In genomic region chr4:185405296-185405999, GRCh38 we compare ENCODE assay signal across 11 cellular contexts. TPM values are rescaled to one million over a fixed set of nuclear protein-coding genes. Genes with fewer than 3 reads are reported as not detected.
DNase-seq lines count a peak whose midpoint lies in the region; ATAC-seq, FAIRE-seq and TF ChIP-seq lines count a peak whose summit lies in the region.
"Had no signal": no experiment of that assay in that cellular context is flagged by ENCODE, and none has a peak within 500 bp of the region (broad histone marks: within the 10 kb centered on the region; RNA-seq: fewer than 3 reads in every experiment).

No MANE protein-coding gene starts in this region.

- H3K4me3 Mint-ChIP-seq in naive thymus-derived CD4-positive, alpha-beta T cell: no peak overlapping the region
- H3K4me3 Mint-ChIP-seq in T-cell: no peak overlapping the region
- H3K4me3 Mint-ChIP-seq in CD8-positive, alpha-beta T cell: no peak overlapping the region
- H3K4me3 Mint-ChIP-seq: natural killer cell treated with Interleukin-12 subunit alpha and Interleukin-12 subunit beta and Interleukin-15 and Interleukin-18, amount 100 ng/mL, for 72 hours; stimulated activated naive B cell treated with anti-CD40 and anti-IgM and Interleukin-4, amounts not matched to agents 10 μg/mL and 1 μg/mL and 100 μg/mL, for 72 hours had no signal

- DNase-seq in GM19239 (ENCODE audit: insufficient read length, low spot score) (no peak), T-cell (no peak), OCI-M2 (lab: John Stamatoyannopoulos, UW; ENCODE audit: unreplicated experiment) (no peak)
- no peak for DNase-seq in naive thymus-derived CD4-positive, alpha-beta T cell
- DNase-seq in CD8-positive, alpha-beta T cell: no peak
- DNase-seq: Calu3; stimulated activated naive B cell treated with anti-CD40 and anti-IgM and Interleukin-4, amounts not matched to agents 10 μg/mL and 1 μg/mL and 100 μg/mL, for 72 hours had no signal

- H3K27me3 Mint-ChIP-seq in naive thymus-derived CD4-positive, alpha-beta T cell: no peaks in the 10 kb centered on the region
- H3K27me3 Mint-ChIP-seq in T-cell: no peaks in the 10 kb centered on the region
- H3K27me3 Mint-ChIP-seq in CD8-positive, alpha-beta T cell (ENCODE audit: low read depth): no peaks in the 10 kb centered on the region
- H3K27me3 Mint-ChIP-seq: natural killer cell treated with Interleukin-12 subunit alpha and Interleukin-12 subunit beta and Interleukin-15 and Interleukin-18, amount 100 ng/mL, for 72 hours; stimulated activated naive B cell treated with anti-CD40 and anti-IgM and Interleukin-4, amounts not matched to agents 10 μg/mL and 1 μg/mL and 100 μg/mL, for 72 hours had no signal

- peaks cover 0 to 13% (median 0%) of the 10 kb centered on the region in 7 donors for H3K4me1 Mint-ChIP-seq in naive thymus-derived CD4-positive, alpha-beta T cell
- no peaks in the 10 kb centered on the region for H3K4me1 Mint-ChIP-seq in T-cell
- H3K4me1 Mint-ChIP-seq in CD8-positive, alpha-beta T cell (ENCODE audit: low read depth): no peaks in the 10 kb centered on the region

- H3K27ac Mint-ChIP-seq in naive thymus-derived CD4-positive, alpha-beta T cell: no peak overlapping the region
- H3K27ac Mint-ChIP-seq in T-cell: no peak overlapping the region
- H3K27ac Mint-ChIP-seq in CD8-positive, alpha-beta T cell: no peak overlapping the region
- H3K27ac Mint-ChIP-seq: stimulated activated naive B cell treated with anti-CD40 and anti-IgM and Interleukin-4, amounts not matched to agents 10 μg/mL and 1 μg/mL and 100 μg/mL, for 72 hours had no signal

- intact Hi-C loops in naive thymus-derived CD4-positive, alpha-beta T cell (cut with micrococcal nuclease): no loop called here
- intact Hi-C loops in CD8-positive, alpha-beta T cell (cut with DNase I, micrococcal nuclease): no loop called here

- no peak overlapping the region for H3K27ac ChIP-seq in naive thymus-derived CD4-positive, alpha-beta T cell (ENCODE audit: low read depth, low read length)
- no peak overlapping the region for H3K27ac ChIP-seq in CD8-positive, alpha-beta T cell (ENCODE audit: low read depth, low read length)

- H3K4me3 ChIP-seq in naive thymus-derived CD4-positive, alpha-beta T cell (ENCODE audit: low read length): no peak overlapping the region
- no peak overlapping the region for H3K4me3 ChIP-seq in CD8-positive, alpha-beta T cell (ENCODE audit: low read depth, low read length)

- H3K9me3 ChIP-seq in naive thymus-derived CD4-positive, alpha-beta T cell (ENCODE audit: control insufficient read depth in 2 of 3, low read length in 3 of 3): no peaks in the 10 kb centered on the region
- no peaks in the 10 kb centered on the region for H3K9me3 ChIP-seq in CD8-positive, alpha-beta T cell (ENCODE audit: low read length)

- ATAC-seq in GM21825 (IDR thresholded peaks at IDR 0.05; ENCODE audit: unreplicated experiment) (peak; percentile 56), HG03558 (IDR thresholded peaks at IDR 0.05; ENCODE audit: extremely low read depth, unreplicated experiment) (peak; percentile 69), T-cell (replicated peaks in 1 of 4) (no peak)
- peak; percentile 31 for ATAC-seq in naive thymus-derived CD4-positive, alpha-beta T cell
- no peak for ATAC-seq in CD8-positive, alpha-beta T cell

- POLR2A ChIA-PET in naive thymus-derived CD4-positive, alpha-beta T cell (lab: Charles Lee): interaction anchor here (1.1 to 1.6 kb wide), 2 partner anchors 9 to 19 kb away, joined by 3 to 7 read pairs; partner anchors contain the start of genes ANKRD37 and LRP2BP
- POLR2A ChIA-PET in T-cell (lab: Charles Lee): interaction anchor here (0.5 to 1.0 kb wide), 3 partner anchors 12 to 1998 kb away, joined by 3 to 5 read pairs (median 5); no protein-coding TSS in a partner anchor
- POLR2A ChIA-PET in CD8-positive, alpha-beta T cell (lab: Charles Lee): interaction anchor here (1.9 to 2.2 kb wide), 2 partner anchors 9 to 10 kb away, joined by 5 to 9 read pairs; partner anchors contain the start of genes ANKRD37 and LRP2BP

- peaks cover 0 to 33% (median 0%) of the 10 kb centered on the region in 3 experiments for H3K36me3 ChIP-seq in naive thymus-derived CD4-positive, alpha-beta T cell (ENCODE audit: control insufficient read depth in 2 of 3, insufficient read depth in 3 of 3, low read length in 3 of 3)
- peaks cover 9% of the 10 kb centered on the region for H3K36me3 ChIP-seq in CD8-positive, alpha-beta T cell (ENCODE audit: insufficient read depth, low read length)

- H3K36me3 Mint-ChIP-seq in naive thymus-derived CD4-positive, alpha-beta T cell: peaks cover 4 to 33% (median 21%) of the 10 kb centered on the region in 5 donors
- H3K36me3 Mint-ChIP-seq in T-cell: peaks cover 50% of the 10 kb centered on the region
- peaks cover 54% of the 10 kb centered on the region for H3K36me3 Mint-ChIP-seq in CD8-positive, alpha-beta T cell

- no peaks in the 10 kb centered on the region for H3K4me1 ChIP-seq in naive thymus-derived CD4-positive, alpha-beta T cell (ENCODE audit: control insufficient read depth in 2 of 2, insufficient read depth in 2 of 2, low read length in 2 of 2)
- H3K4me1 ChIP-seq in CD8-positive, alpha-beta T cell (ENCODE audit: insufficient read depth, low read length): no peaks in the 10 kb centered on the region

- CTCF ChIA-PET in naive thymus-derived CD4-positive, alpha-beta T cell (lab: Charles Lee): interaction anchor here (0.6 kb wide), 1 partner anchor 659 kb away, joined by 5 read pairs; no protein-coding TSS in a partner anchor
- CTCF ChIA-PET in T-cell (lab: Charles Lee): interaction anchor here in 1 of 2 donors (0.5 to 0.7 kb wide), 2 partner anchors 21 to 1183 kb away, joined by 3 read pairs; no protein-coding TSS in a partner anchor
- CTCF ChIA-PET in CD8-positive, alpha-beta T cell (lab: Charles Lee): no interaction called here

- no peaks in the 10 kb centered on the region for H3K27me3 ChIP-seq in naive thymus-derived CD4-positive, alpha-beta T cell (ENCODE audit: control insufficient read depth in 2 of 2, insufficient read depth in 2 of 2, low read length in 2 of 2)
- no peaks in the 10 kb centered on the region for H3K27me3 ChIP-seq in CD8-positive, alpha-beta T cell (ENCODE audit: insufficient read depth, low read length)

- H3K9me3 Mint-ChIP-seq in naive thymus-derived CD4-positive, alpha-beta T cell: peaks cover 0 to 3% (median 0%) of the 10 kb centered on the region in 11 donors
- no peaks in the 10 kb centered on the region for H3K9me3 Mint-ChIP-seq in T-cell
- H3K9me3 Mint-ChIP-seq in CD8-positive, alpha-beta T cell: no peaks in the 10 kb centered on the region
- H3K9me3 Mint-ChIP-seq: natural killer cell treated with Interleukin-12 subunit alpha and Interleukin-12 subunit beta and Interleukin-15 and Interleukin-18, amount 100 ng/mL, for 72 hours had no signal

- peak; percentile 93 for FAIRE-seq in GM19239 (lab: Jason Lieb, UNC)
- FAIRE-seq: astrocyte had no signal

- no peak for TF ChIP-seq CTCF in CD8-positive, alpha-beta T cell (IDR thresholded peaks at IDR 0.05)

RNA-seq across cellular contexts. Expression of gene ANKRD37, which starts 8.8 kb away (rescaled TPM):
- total RNA-seq in naive thymus-derived CD4-positive, alpha-beta T cell: 10 to 100 TPM in 3 of 5 experiments, 1 to 10 TPM in 2; 3.2 to 18.6 (median 10.9) TPM
- polyA plus RNA-seq in naive thymus-derived CD4-positive, alpha-beta T cell: 1 to 10 TPM; 8.0 to 8.5 TPM
- 10 to 100 TPM in 2 of 5 donors, 1 to 10 TPM in 3; 5.5 to 16.0 (median 7.9) TPM for total RNA-seq in T-cell
- 10 to 100 TPM; 15.0 to 15.9 TPM for total RNA-seq in CD8-positive, alpha-beta T cell

RNA-seq across cellular contexts. Expression of gene LRP2BP, which starts 9.7 kb away (rescaled TPM):
- 1 to 10 TPM in 4 of 5 experiments, under 1 TPM in 1; 0.82 to 2.4 (median 1.7) TPM for total RNA-seq in naive thymus-derived CD4-positive, alpha-beta T cell
- under 1 TPM; 0.58 to 0.79 TPM for polyA plus RNA-seq in naive thymus-derived CD4-positive, alpha-beta T cell
- 1 to 10 TPM in 2 of 5 donors, under 1 TPM in 3; 0.51 to 2.9 (median 0.89) TPM for total RNA-seq in T-cell
- total RNA-seq in CD8-positive, alpha-beta T cell: 1 to 10 TPM; 2.3 to 3.0 TPM

RNA-seq across cellular contexts. Expression of gene UFSP2, which starts 20.3 kb away (rescaled TPM):
- total RNA-seq in naive thymus-derived CD4-positive, alpha-beta T cell: 10 to 100 TPM; 13.9 to 34.5 (median 21.0) TPM
- 10 to 100 TPM; 49.9 to 54.6 TPM for polyA plus RNA-seq in naive thymus-derived CD4-positive, alpha-beta T cell
- 10 to 100 TPM; 13.9 to 30.1 (median 20.3) TPM for total RNA-seq in T-cell
- total RNA-seq in CD8-positive, alpha-beta T cell: 10 to 100 TPM; 13.4 to 17.4 TPM

Comparison
In these comparisons a context has a peak if more than half of its experiments do, and no peak if none do; other contexts are left out.
1. ATAC-seq: peak in GM21825 (single experiment), HG03558 (single experiment) and naive thymus-derived CD4-positive, alpha-beta T cell (single experiment); none in T-cell (0 of 4) and CD8-positive, alpha-beta T cell (single experiment).